ENCODE assay signal across 27 cellular contexts in genomic region chr3:141348848-141349247, GRCh38.
"Had no signal": no experiment of that assay in that cellular context is flagged by ENCODE, and none has a peak within 500 bp of the region (broad histone marks: within the 10 kb centered on the region; RNA-seq: fewer than 3 reads in every experiment).

No MANE protein-coding gene starts in this region.

- H3K9ac ChIP-seq: neural progenitor cell had no signal

- H3K27ac ChIP-seq: coronary artery, epithelial cell of prostate, neural progenitor cell, ovary, psoas muscle, skin epidermis, stomach, transverse colon had no signal

- FAIRE-seq: kidney, urothelium cell line had no signal

- H3K4me3 Mint-ChIP-seq: activated naive CD4-positive, alpha-beta T cell treated with anti-CD3 and anti-CD28 coated beads, Interleukin-2, amount 10 ng/mL, durations not matched to agents 7 days and 5 days; activated T-cell treated with anti-CD3 and anti-CD28 coated beads, Interleukin-2, amount 50 U/mL, for 72 hours; mesothelial cell of epicardium; naive thymus-derived CD8-positive, alpha-beta T cell; neural progenitor cell; stimulated activated effector memory CD8-positive, alpha-beta T cell treated with anti-CD3 and anti-CD28 coated beads, Interleukin-12 subunit alpha, Interleukin-12 subunit beta, amount 100 ng/mL, for 72 hours; T-helper 17 cell had no signal

- H3K36me3 Mint-ChIP-seq: activated naive CD4-positive, alpha-beta T cell treated with anti-CD3 and anti-CD28 coated beads, Interleukin-2, amount 10 ng/mL, durations not matched to agents 7 days and 5 days; mesothelial cell of epicardium; neural progenitor cell; stimulated activated effector memory CD8-positive, alpha-beta T cell treated with anti-CD3 and anti-CD28 coated beads, Interleukin-12 subunit alpha, Interleukin-12 subunit beta, amount 100 ng/mL, for 72 hours had no signal

- H3K4me1 ChIP-seq: psoas muscle had no signal

- H3K4me3 ChIP-seq: coronary artery, lung, neural progenitor cell, ovary, psoas muscle, skin epidermis, stomach, transverse colon had no signal

- H2AFZ ChIP-seq: neural progenitor cell had no signal

- H3K27me3 ChIP-seq: neural progenitor cell, ovary, stomach, transverse colon had no signal

- H3K36me3 ChIP-seq: neural progenitor cell, ovary, stomach, transverse colon had no signal

- ATAC-seq: activated T-cell treated with anti-CD3 and anti-CD28 coated beads, Interleukin-2, amount 50 U/mL, for 72 hours; left lobe of liver; naive thymus-derived CD8-positive, alpha-beta T cell; psoas muscle; right cardiac atrium; stimulated activated effector memory CD8-positive, alpha-beta T cell treated with anti-CD3 and anti-CD28 coated beads, Interleukin-12 subunit alpha, Interleukin-12 subunit beta, amount 100 ng/mL, for 72 hours; T-helper 17 cell had no signal

- H3K9me3 ChIP-seq: ovary, psoas muscle, stomach, transverse colon had no signal

- H3K27ac Mint-ChIP-seq: activated naive CD4-positive, alpha-beta T cell treated with anti-CD3 and anti-CD28 coated beads, Interleukin-2, amount 10 ng/mL, durations not matched to agents 7 days and 5 days; activated T-cell treated with anti-CD3 and anti-CD28 coated beads, Interleukin-2, amount 50 U/mL, for 72 hours; mesothelial cell of epicardium; naive thymus-derived CD8-positive, alpha-beta T cell; neural progenitor cell; stimulated activated effector memory CD8-positive, alpha-beta T cell treated with anti-CD3 and anti-CD28 coated beads, Interleukin-12 subunit alpha, Interleukin-12 subunit beta, amount 100 ng/mL, for 72 hours; T-helper 17 cell had no signal

- H3K4me1 Mint-ChIP-seq: activated naive CD4-positive, alpha-beta T cell treated with anti-CD3 and anti-CD28 coated beads, Interleukin-2, amount 10 ng/mL, durations not matched to agents 7 days and 5 days; stimulated activated effector memory CD8-positive, alpha-beta T cell treated with anti-CD3 and anti-CD28 coated beads, Interleukin-12 subunit alpha, Interleukin-12 subunit beta, amount 100 ng/mL, for 72 hours; T-helper 17 cell had no signal

- DNase-seq: activated CD4-positive, alpha-beta T cell treated with anti-CD3 and anti-CD28 coated beads for 4 hours; activated CD4-positive, alpha-beta T cell treated with anti-CD3 and anti-CD28 coated beads, Interleukin-2, amount 50 U/mL, for 48 hours; activated CD4-positive, CD25-positive, alpha-beta regulatory T cell; activated effector memory CD4-positive, alpha-beta T cell treated with Interleukin-2 at 50 U/mL for 16 hours; activated naive CD4-positive, alpha-beta T cell treated with anti-CD3 and anti-CD28 coated beads, Interleukin-2, amount 10 ng/mL, durations not matched to agents 7 days and 5 days; activated T-cell treated with anti-CD3 and anti-CD28 coated beads, Interleukin-2, amount 50 U/mL, for 72 hours; amygdala; cerebellar nuclear complex; foreskin melanocyte; kidney; naive thymus-derived CD8-positive, alpha-beta T cell; ovary; psoas muscle; right cardiac atrium; stimulated activated CD4-positive, alpha-beta T cell treated with anti-CD3 and anti-CD28 coated beads, Interleukin-2, amount 100 ng/mL, for 24 hours; stomach; T-helper 17 cell; transverse colon had no signal

- H3K4me2 ChIP-seq: neural progenitor cell had no signal

- H3K9me3 Mint-ChIP-seq: activated naive CD4-positive, alpha-beta T cell treated with anti-CD3 and anti-CD28 coated beads, Interleukin-2, amount 10 ng/mL, durations not matched to agents 7 days and 5 days; neural progenitor cell; stimulated activated effector memory CD8-positive, alpha-beta T cell treated with anti-CD3 and anti-CD28 coated beads, Interleukin-12 subunit alpha, Interleukin-12 subunit beta, amount 100 ng/mL, for 72 hours had no signal
